In genomic region chr14:102875652-102876051, GRCh38 we compare ENCODE assay signal across 20 cellular contexts. TPM values are rescaled to one million over a fixed set of nuclear protein-coding genes. Genes with fewer than 3 reads are reported as not detected.
DNase-seq lines count a peak whose midpoint lies in the region; ATAC-seq, FAIRE-seq and TF ChIP-seq lines count a peak whose summit lies in the region.
"Had no signal": no experiment of that assay in that cellular context is flagged by ENCODE, and none has a peak within 500 bp of the region (broad histone marks: within the 10 kb centered on the region; RNA-seq: fewer than 3 reads in every experiment).

No MANE protein-coding gene starts in this region.

- H3K27me3 ChIP-seq in IMR-90 (ENCODE audit: control insufficient read depth, insufficient read depth, low read length) (no peaks in the 10 kb centered on the region), pancreas (no peaks in the 10 kb centered on the region)
- H3K27me3 ChIP-seq: BLaER1 had no signal

- H3K27ac ChIP-seq in IMR-90 (ENCODE audit: insufficient read depth, low read length) (no peak overlapping the region), pancreas (no peak overlapping the region)
- H3K27ac ChIP-seq: BLaER1 had no signal

- CTCF ChIA-PET in IMR-90 (lab: Yijun Ruan, JAX): interaction anchor here (0.7 kb wide), 1 partner anchor 172 kb away, joined by 4 read pairs; no protein-coding TSS in a partner anchor

- no peak overlapping the region for H2BK20ac ChIP-seq in IMR-90 (ENCODE audit: low read depth, low read length)

- no peak overlapping the region for H4K5ac ChIP-seq in IMR-90 (ENCODE audit: low read depth, low read length)

- H3K56ac ChIP-seq in IMR-90 (ENCODE audit: extremely low read depth, insufficient read depth, low read length): no peak overlapping the region

- FAIRE-seq in pancreas (lab: Jason Lieb, UNC): no peak

- H3K27me3 Mint-ChIP-seq in activated T-cell treated with anti-CD3 and anti-CD28 coated beads, Interleukin-2, amount 50 U/mL, for 24 hours: no peaks in the 10 kb centered on the region
- no peaks in the 10 kb centered on the region for H3K27me3 Mint-ChIP-seq in type B pancreatic cell
- H3K27me3 Mint-ChIP-seq: IgD-negative memory B cell had no signal

- in situ Hi-C loops in IMR-90 (cut with MboI; ENCODE audit: low sequenced_read_pairs): no loop called here

- intact Hi-C loops in IMR-90 (cut with micrococcal nuclease): loop anchor here (5.0 kb wide), 1 partner anchor 38 kb away; no protein-coding TSS in a partner anchor
- intact Hi-C loops in pancreas (cut with DNase I): no loop called here

- no peak overlapping the region for H3K4me3 Mint-ChIP-seq in activated T-cell treated with anti-CD3 and anti-CD28 coated beads, Interleukin-2, amount 50 U/mL, for 24 hours
- no peak overlapping the region for H3K4me3 Mint-ChIP-seq in type B pancreatic cell
- H3K4me3 Mint-ChIP-seq: CD8-positive, alpha-beta T cell; IgD-negative memory B cell had no signal

- no peaks in the 10 kb centered on the region for H3K9me3 ChIP-seq in IMR-90 (ENCODE audit: control insufficient read depth, insufficient read depth, low read length)
- H3K9me3 ChIP-seq in pancreas: no peaks in the 10 kb centered on the region
- H3K9me3 ChIP-seq: BLaER1 had no signal

- BruUV-seq in IMR-90 (replicated peaks; lab: Mats Ljungman, UMichigan): no TSS peak

- H3K4ac ChIP-seq in IMR-90 (ENCODE audit: low read depth, low read length): no peak overlapping the region

- POLR2A ChIA-PET in IMR-90 (lab: Charles Lee; ENCODE audit: unreplicated experiment): no interaction called here

- H4K20me1 ChIP-seq in IMR-90 (ENCODE audit: insufficient read depth, low read length): no peaks in the 10 kb centered on the region

- WGBS in IMR-90 (ENCODE audit: extremely low coverage in 2 of 2, insufficient read length in 1 of 2), 2 experiments: no CpG with 5 or more reads among the region's 2 CpGs
- 85 to 93% methylated on average over 2 of the region's 2 CpGs for WGBS in pancreas, 2 donors

- dilution Hi-C loops in IMR-90 (cut with HindIII; ENCODE audit: low sequenced_read_pairs, unreplicated experiment): no loop called here

- no peak overlapping the region for H2AFZ ChIP-seq in IMR-90 (replicated peaks; ENCODE audit: low read length, poor library complexity)

- H3K9me1 ChIP-seq in IMR-90 (ENCODE audit: insufficient read depth, low read length): peaks cover 19% of the 10 kb centered on the region

- no peak overlapping the region for H2BK5ac ChIP-seq in IMR-90 (ENCODE audit: low read depth, low read length, poor library complexity, severe bottlenecking)

- peaks cover 0 to 12% of the 10 kb centered on the region in 2 experiments; a peak in 3 of 4 replicates for H3K79me1 ChIP-seq in IMR-90 (ENCODE audit: low read depth in 1 of 2, low read length in 2 of 2)

- peaks cover 16% of the 10 kb centered on the region for H3K4me1 Mint-ChIP-seq in activated T-cell treated with anti-CD3 and anti-CD28 coated beads, Interleukin-2, amount 50 U/mL, for 24 hours (ENCODE audit: low read depth)
- H3K4me1 Mint-ChIP-seq in type B pancreatic cell (ENCODE audit: unreplicated experiment): no peaks in the 10 kb centered on the region

- no peak for TF ChIP-seq POLR2A in IMR-90 (IDR thresholded peaks at IDR 0.05; ENCODE audit: low read depth, low read length)

- no peak overlapping the region for H2AK9ac ChIP-seq in IMR-90 (replicated peaks; ENCODE audit: low read depth, low read length, poor library complexity)

- H3K36me3 ChIP-seq in IMR-90 (ENCODE audit: control insufficient read depth, insufficient read depth, low read length) (peaks cover 20% of the 10 kb centered on the region), pancreas (no peaks in the 10 kb centered on the region)

- H3K23ac ChIP-seq in IMR-90 (ENCODE audit: low read depth, low read length): no peak overlapping the region

- H4K8ac ChIP-seq in IMR-90 (ENCODE audit: low read depth in 2 of 2, low read length in 2 of 2): no peak overlapping the region

- DNase-seq in activated T-cell treated with anti-CD3 and anti-CD28 coated beads, Interleukin-2, amount 50 U/mL, for 24 hours: no peak
- DNase-seq in activated T-cell treated with anti-CD3 and anti-CD28 coated beads, Interleukin-2, amount 50 U/mL, for 1 hour: no peak
- DNase-seq in IMR-90 (peak; percentile 8), fibroblast of peridontal ligament (ENCODE audit: extremely low read depth) (peak; percentile 8), type B pancreatic cell (ENCODE audit: extremely low spot score, unreplicated experiment) (no peak), HCEC 1CT (no peak), pancreas (no peak), left lobe of liver (ENCODE audit: low spot score) (no peak)
- DNase-seq: CD8-positive, alpha-beta T cell; H7; Kasumi-1; MM.1S; NCI-H1092 treated with DMSO at 0.1 percent for 48 hours; NCI-H2107; NCI-H526 treated with DMSO at 0.1 percent for 48 hours; OCI-M1; SHP77 treated with DMSO at 0.1 percent for 48 hours had no signal

- H3K4me2 ChIP-seq in IMR-90 (ENCODE audit: low read depth, low read length): no peak overlapping the region
- H3K4me2 ChIP-seq: BLaER1 had no signal

- no peak overlapping the region for H2AK5ac ChIP-seq in IMR-90 (ENCODE audit: low read depth, low read length)

- peaks cover 43% of the 10 kb centered on the region for H3K36me3 Mint-ChIP-seq in activated T-cell treated with anti-CD3 and anti-CD28 coated beads, Interleukin-2, amount 50 U/mL, for 24 hours (ENCODE audit: low read depth)
- H3K36me3 Mint-ChIP-seq in type B pancreatic cell: peaks cover 14% of the 10 kb centered on the region

- H3K4me3 ChIP-seq in IMR-90 (ENCODE audit: insufficient read depth, low read depth, low read length): no peak overlapping the region
- no peak overlapping the region for H3K4me3 ChIP-seq in pancreas
- H3K4me3 ChIP-seq: BLaER1 had no signal

- H2BK15ac ChIP-seq in IMR-90 (ENCODE audit: low read depth, low read length): no peak overlapping the region

- TF ChIP-seq RAD21 in IMR-90 (IDR thresholded peaks at IDR 0.05; ENCODE audit: low read length): no peak

- H2BK120ac ChIP-seq in IMR-90 (ENCODE audit: low read depth, low read length): no peak overlapping the region

- no peak overlapping the region for H3K9ac ChIP-seq in IMR-90 (ENCODE audit: low read depth, low read length)
- H3K9ac ChIP-seq: BLaER1 had no signal

- no peak for TF ChIP-seq CTCF in IMR-90 (conservative IDR thresholded peaks at IDR 0.05; ENCODE audit: low read depth, low read length)
- no peak for TF ChIP-seq CTCF in type B pancreatic cell (conservative IDR thresholded peaks at IDR 0.05)
- TF ChIP-seq CTCF in pancreas (IDR thresholded peaks at IDR 0.05): no peak

- H3K27ac Mint-ChIP-seq in activated T-cell treated with anti-CD3 and anti-CD28 coated beads, Interleukin-2, amount 50 U/mL, for 24 hours: peak overlapping the region; percentile 61
- peak overlapping the region; percentile 12 for H3K27ac Mint-ChIP-seq in type B pancreatic cell
- H3K27ac Mint-ChIP-seq: CD8-positive, alpha-beta T cell had no signal

- H4K91ac ChIP-seq in IMR-90 (ENCODE audit: insufficient read depth, low read depth, low read length): no peak overlapping the region

- H3K18ac ChIP-seq in IMR-90 (ENCODE audit: low read depth, low read length): no peak overlapping the region

- H3K14ac ChIP-seq in IMR-90 (replicated peaks; ENCODE audit: low read depth, low read length): no peak overlapping the region

- H3K4me1 ChIP-seq in IMR-90 (ENCODE audit: control insufficient read depth, insufficient read depth, low read length) (peaks cover 8% of the 10 kb centered on the region), pancreas (no peaks in the 10 kb centered on the region)
- H3K4me1 ChIP-seq: BLaER1 had no signal

- no peak for ATAC-seq in IMR-90 (ENCODE audit: low read depth)
- ATAC-seq in pancreas: no peak
- no peak for ATAC-seq in left lobe of liver
- ATAC-seq: CD8-positive, alpha-beta T cell had no signal

- H3K9me3 Mint-ChIP-seq in activated T-cell treated with anti-CD3 and anti-CD28 coated beads, Interleukin-2, amount 50 U/mL, for 24 hours: no peaks in the 10 kb centered on the region
- no peaks in the 10 kb centered on the region for H3K9me3 Mint-ChIP-seq in type B pancreatic cell
- H3K9me3 Mint-ChIP-seq: CD8-positive, alpha-beta T cell; IgD-negative memory B cell had no signal

TF ChIP-seq in IMR-90, 13 proteins besides CTCF, POLR2A, EP300 and RAD21 (continues in another document):
- TF ChIP-seq BHLHE40 (IDR thresholded peaks at IDR 0.05; ENCODE audit: low read depth, low read length): no peak
- no peak for TF ChIP-seq MAZ (IDR thresholded peaks at IDR 0.05; ENCODE audit: borderline replicate concordance, low read depth, low read length)
- TF ChIP-seq SMC3 (IDR thresholded peaks at IDR 0.05; ENCODE audit: low read depth, low read length): no peak
- TF ChIP-seq CEBPB (IDR thresholded peaks at IDR 0.05; ENCODE audit: low read depth, low read length): no peak
- TF ChIP-seq NFE2L2 (IDR thresholded peaks at IDR 0.05; ENCODE audit: low read depth, low read length): no peak
- no peak for TF ChIP-seq ELK1 (IDR thresholded peaks at IDR 0.05; ENCODE audit: borderline replicate concordance, low read depth, low read length)
- TF ChIP-seq USF2 (IDR thresholded peaks at IDR 0.05; ENCODE audit: low read depth, low read length): no peak
- TF ChIP-seq FOS (IDR thresholded peaks at IDR 0.05; ENCODE audit: low read depth, low read length): no peak
- no peak for TF ChIP-seq MAFK (IDR thresholded peaks at IDR 0.05; ENCODE audit: low read depth, low read length)

RNA-seq across cellular contexts. Expression of gene AMN, which starts 46.8 kb away (rescaled TPM):
- total RNA-seq in IMR-90 (2012; rRNA removed) (under 0.01 TPM in 1 of 2 replicates, not detected in the other), type B pancreatic cell (ENCODE audit: low replicate concordance) (18.3 and 51.7 TPM in 2 replicates), pancreas (1 to 10 TPM; 1.0 to 1.5 (median 1.5) TPM), left lobe of liver (56.0 TPM)
- polyA plus RNA-seq in IMR-90 (2012; rRNA removed) (0.11 and 0.24 TPM in 2 replicates), pancreas (1 to 10 TPM; 3.5 to 4.3 TPM)
- polyA plus RNA-seq in IMR-90 (2012; cell fraction: cytosol; rRNA removed): 0.08 and 0.37 TPM in 2 replicates
- 0.95 and 3.4 TPM in 2 replicates for polyA plus RNA-seq in IMR-90 (2012; cell fraction: nucleus; rRNA removed; ENCODE audit: low replicate concordance)
- total RNA-seq: RPMI7951 had no signal

Comparison
In these comparisons a context has a peak if more than half of its experiments do, and no peak if none do; other contexts are left out.
1. DNase-seq: peak in IMR-90 (single experiment) and fibroblast of peridontal ligament (single experiment); none in activated T-cell treated with anti-CD3 and anti-CD28 coated beads, Interleukin-2, amount 50 U/mL, for 24 hours (single experiment), activated T-cell treated with anti-CD3 and anti-CD28 coated beads, Interleukin-2, amount 50 U/mL, for 1 hour (single experiment), type B pancreatic cell (single experiment), HCEC 1CT (single experiment), pancreas (0 of 6) and left lobe of liver (single experiment).